Comparison of ENCODE assay signal across 3 cellular contexts in genomic region chr12:122696922-122697321, GRCh38. TPM values are rescaled to one million over a fixed set of nuclear protein-coding genes. Genes with fewer than 3 reads are reported as not detected.
"Had no signal": no experiment of that assay in that cellular context is flagged by ENCODE, and none has a peak within 500 bp of the region (broad histone marks: within the 10 kb centered on the region; RNA-seq: fewer than 3 reads in every experiment).

No MANE protein-coding gene starts in this region.

RNA-seq across cellular contexts. Expression of gene HCAR2, which starts 6.2 kb away (rescaled TPM):
- total RNA-seq: HT1080, IMR-90, SJCRH30 had no signal
- polyA plus RNA-seq: IMR-90 had no signal

RNA-seq across cellular contexts. Expression of gene HCAR3, which starts 19.7 kb away (rescaled TPM):
- total RNA-seq: HT1080, IMR-90, SJCRH30 had no signal
- polyA plus RNA-seq: IMR-90 had no signal

RNA-seq across cellular contexts. Expression of gene HCAR1, which starts 33.7 kb away (rescaled TPM):
- total RNA-seq: IMR-90, SJCRH30 had no signal
